9 cellular contexts compared by ENCODE assay signal in genomic region chr20:44217342-44218092, GRCh38. TPM values are rescaled to one million over a fixed set of nuclear protein-coding genes. Genes with fewer than 3 reads are reported as not detected.
DNase-seq lines count a peak whose midpoint lies in the region; ATAC-seq and TF ChIP-seq lines count a peak whose summit lies in the region.
"Had no signal": no experiment of that assay in that cellular context is flagged by ENCODE, and none has a peak within 500 bp of the region (broad histone marks: within the 10 kb centered on the region; RNA-seq: fewer than 3 reads in every experiment).

No MANE protein-coding gene starts in this region.

- H3K4me3 ChIP-seq in Loucy (ENCODE audit: low read length, poor library complexity, severe bottlenecking) (peak overlapping the region; percentile 70), SK-N-MC (no peak overlapping the region)

- no peaks in the 10 kb centered on the region for H3K9me3 ChIP-seq in Loucy (ENCODE audit: insufficient read depth, low read depth, low read length)
- H3K9me3 ChIP-seq in SK-N-MC (ENCODE audit: low read depth, low read length), result no peaks in the 10 kb centered on the region

- TF ChIP-seq CTCF in Loucy (conservative IDR thresholded peaks at IDR 0.05; ENCODE audit: low read length), result peak; percentile 100
- peak; percentile 88 for TF ChIP-seq CTCF in progenitor cell of endocrine pancreas (IDR thresholded peaks at IDR 0.05; ENCODE audit: unreplicated experiment)

- no peaks in the 10 kb centered on the region for H3K27me3 ChIP-seq in Loucy (ENCODE audit: insufficient read depth, low read length, poor library complexity, severe bottlenecking)

- peak overlapping the region; percentile 91 for H3K4me2 ChIP-seq in Loucy (ENCODE audit: low read depth, low read length, poor library complexity, severe bottlenecking)

- peak overlapping the region; percentile 42 for H3K27ac Mint-ChIP-seq in progenitor cell of endocrine pancreas

- no peaks in the 10 kb centered on the region for H3K36me3 ChIP-seq in Loucy (ENCODE audit: insufficient read depth, low read length)
- H3K36me3 ChIP-seq in SK-N-MC (ENCODE audit: insufficient read depth, low read length), result no peaks in the 10 kb centered on the region

- H3K36me3 Mint-ChIP-seq in progenitor cell of endocrine pancreas (ENCODE audit: insufficient read depth), result peaks cover 3% of the 10 kb centered on the region

- peaks cover 16% of the 10 kb centered on the region for H3K4me1 Mint-ChIP-seq in progenitor cell of endocrine pancreas (ENCODE audit: low read depth)

- no peaks in the 10 kb centered on the region for H3K79me2 ChIP-seq in Loucy (ENCODE audit: insufficient read depth, low read length)

- ATAC-seq in Right ventricle myocardium inferior (peak; percentile 73), HG03280 (IDR thresholded peaks at IDR 0.05; ENCODE audit: unreplicated experiment) (no peak), HG02840 (IDR thresholded peaks at IDR 0.05; ENCODE audit: low FRiP score, unreplicated experiment) (no peak)

- H4K20me1 ChIP-seq in Loucy (ENCODE audit: insufficient read depth, low read length, poor library complexity, severe bottlenecking), result no peaks in the 10 kb centered on the region

- no peak overlapping the region for H3K27ac ChIP-seq in SK-N-MC

- peaks cover 6% of the 10 kb centered on the region; the same call in 1 of the 2 replicates for H3F3A ChIP-seq in Loucy (ENCODE audit: low read depth)

- intact Hi-C loops in Right ventricle myocardium inferior (cut with DNase I), result loop anchor here (1.0 to 10.0 kb wide), 4 partner anchors 94 to 467 kb away; partner anchors contain the start of gene FITM2

- H2AFZ ChIP-seq in Loucy (ENCODE audit: low read length), result peak overlapping the region; percentile 66

- DNase-seq in DMS79 (lab: John Stamatoyannopoulos, UW) (peak; percentile 0), SK-N-MC (ENCODE audit: low read depth, low spot score) (peak; percentile 24), Right ventricle myocardium inferior (ENCODE audit: missing footprints) (no peak), progenitor cell of endocrine pancreas (ENCODE audit: low spot score, unreplicated experiment) (peak; percentile 62)
- peak; percentile 63 for DNase-seq in activated naive CD4-positive, alpha-beta T cell treated with anti-CD3 and anti-CD28 coated beads, Interleukin-2, amount 50 U/mL, for 16 hours

- no peaks in the 10 kb centered on the region for H3K9me2 ChIP-seq in Loucy (replicated peaks; ENCODE audit: low read depth, low read length)

- peak overlapping the region; percentile 55 for H3K9ac ChIP-seq in Loucy (ENCODE audit: low read depth, low read length, poor library complexity, severe bottlenecking)
- H3K9ac ChIP-seq in SK-N-MC (ENCODE audit: insufficient read length), result no peak overlapping the region

- H3K27me3 Mint-ChIP-seq in progenitor cell of endocrine pancreas, result no peaks in the 10 kb centered on the region

- H3K9me3 Mint-ChIP-seq in progenitor cell of endocrine pancreas (ENCODE audit: low read depth), result no peaks in the 10 kb centered on the region

- no peak overlapping the region for H3K4me3 Mint-ChIP-seq in progenitor cell of endocrine pancreas (ENCODE audit: low read depth)

- peaks cover 24% of the 10 kb centered on the region for H3K4me1 ChIP-seq in Loucy (ENCODE audit: insufficient read depth, low read length, poor library complexity, severe bottlenecking)

RNA-seq across cellular contexts. Expression of gene OSER1, which starts 6.9 kb away (rescaled TPM):
- 32.1 TPM for total RNA-seq in Right ventricle myocardium inferior
- 34.9 and 35.0 TPM in 2 replicates for total RNA-seq in progenitor cell of endocrine pancreas

RNA-seq across cellular contexts. Expression of gene GDAP1L1, which starts 29.6 kb away (rescaled TPM):
- total RNA-seq in Right ventricle myocardium inferior (0.38 TPM), progenitor cell of endocrine pancreas (0.24 and 1.1 TPM in 2 replicates)
- total RNA-seq: aorta had no signal

RNA-seq across cellular contexts. Expression of gene JPH2, which starts 30.5 kb away (rescaled TPM):
- total RNA-seq in Right ventricle myocardium inferior, result 197 TPM
- total RNA-seq in progenitor cell of endocrine pancreas, result 0.12 and 0.24 TPM in 2 replicates

Comparison
In these comparisons a context has a peak if more than half of its experiments do, and no peak if none do; other contexts are left out.
1. RNA of gene JPH2, which starts 30.5 kb away (total RNA-seq): 197 TPM in Right ventricle myocardium inferior (single experiment); 0.12 to 0.24 TPM in progenitor cell of endocrine pancreas; every median in the first group is over 100 times any median in the second.